Comparison of ENCODE assay signal across 1 cellular context in the genomic region with DNA sequence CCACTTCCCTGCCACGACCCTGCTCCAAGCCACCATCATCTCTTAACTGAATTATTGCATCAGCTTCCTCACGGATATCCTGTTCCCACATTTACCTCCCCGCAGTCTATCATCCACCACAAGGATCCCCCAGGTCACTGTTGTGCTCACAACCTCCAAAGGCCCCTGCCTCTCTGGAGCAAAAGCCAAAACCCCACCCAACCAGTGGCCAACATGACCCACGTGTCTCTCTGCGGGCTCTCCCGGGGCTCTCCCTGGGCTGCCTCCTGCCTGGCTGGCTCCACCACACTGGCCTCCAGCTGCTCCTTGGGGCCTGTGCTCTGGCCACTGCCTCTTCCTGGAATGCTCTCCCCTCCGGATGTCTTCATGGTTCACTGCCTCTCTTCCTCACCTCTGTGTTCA.
TF ChIP-seq lines count a peak whose summit lies in the region.

No MANE protein-coding gene starts in this region.

TF ChIP-seq in GM23338, 12 proteins besides CTCF, POLR2A, EP300 and RAD21 (continued from another document):
- TF ChIP-seq POLR2AphosphoS5 (IDR thresholded peaks at IDR 0.05; ENCODE audit: low read depth) (no peak), ZNF331 (CRISPR knock-in tag; IDR thresholded peaks at IDR 0.05; ENCODE audit: low read depth) (no peak)
